31 cellular contexts compared by ENCODE assay signal in genomic region chr2:218071218-218071937, GRCh38. TPM values are rescaled to one million over a fixed set of nuclear protein-coding genes. Genes with fewer than 3 reads are reported as not detected.
"Had no signal": no experiment of that assay in that cellular context is flagged by ENCODE, and none has a peak within 500 bp of the region (broad histone marks: within the 10 kb centered on the region; RNA-seq: fewer than 3 reads in every experiment).

No MANE protein-coding gene starts in this region.

- H3K36me3 ChIP-seq: lower lobe of right lung, neutrophil, ovary, right atrium auricular region, right lobe of liver, thyroid gland, transverse colon, upper lobe of left lung, vagina had no signal

- H3K4me2 ChIP-seq: smooth muscle cell had no signal

- H3K27me3 ChIP-seq: ovary, right atrium auricular region, right lobe of liver, testis, thyroid gland, upper lobe of left lung, vagina had no signal

- H3K4me3 Mint-ChIP-seq: naive thymus-derived CD8-positive, alpha-beta T cell; nephron; neural crest cell; stimulated activated memory B cell treated with anti-CD40 and anti-IgM and Interleukin-4, amounts not matched to agents 10 μg/mL and 1 μg/mL and 100 μg/mL, for 72 hours; stimulated activated naive CD8-positive, alpha-beta T cell treated with anti-CD3 and anti-CD28 coated beads, Interleukin-15, amount 100 ng/mL, for 72 hours had no signal

- H3K4me3 ChIP-seq: lower lobe of right lung, ovary, right atrium auricular region, right lobe of liver, smooth muscle cell, testis, thyroid gland, transverse colon, upper lobe of left lung, vagina had no signal

- H3K9me3 Mint-ChIP-seq: naive thymus-derived CD8-positive, alpha-beta T cell; nephron; neural crest cell; stimulated activated memory B cell treated with anti-CD40 and anti-IgM and Interleukin-4, amounts not matched to agents 10 μg/mL and 1 μg/mL and 100 μg/mL, for 72 hours; stimulated activated naive CD8-positive, alpha-beta T cell treated with anti-CD3 and anti-CD28 coated beads, Interleukin-15, amount 100 ng/mL, for 72 hours had no signal

- H3K27ac Mint-ChIP-seq: naive thymus-derived CD8-positive, alpha-beta T cell; nephron; progenitor cell of endocrine pancreas; stimulated activated memory B cell treated with anti-CD40 and anti-IgM and Interleukin-4, amounts not matched to agents 10 μg/mL and 1 μg/mL and 100 μg/mL, for 72 hours had no signal

- H3K27ac ChIP-seq: lower lobe of right lung, neutrophil, ovary, right atrium auricular region, right lobe of liver, testis, thyroid gland, transverse colon, upper lobe of left lung, vagina had no signal

- H3K36me3 Mint-ChIP-seq: naive thymus-derived CD8-positive, alpha-beta T cell; stimulated activated memory B cell treated with anti-CD40 and anti-IgM and Interleukin-4, amounts not matched to agents 10 μg/mL and 1 μg/mL and 100 μg/mL, for 72 hours had no signal

- H3K9me3 ChIP-seq: lower lobe of right lung, neutrophil, ovary, right atrium auricular region, right lobe of liver, testis, thyroid gland, transverse colon, upper lobe of left lung, vagina had no signal

- DNase-seq: islet precursor cell; lower lobe of right lung; mammary epithelial cell; mesenchymal stem cell; naive thymus-derived CD8-positive, alpha-beta T cell; occipital lobe; ovary; right lobe of liver; stimulated activated CD4-positive, alpha-beta T cell treated with anti-CD3 and anti-CD28 coated beads, Interleukin-1b, Interleukin-23, amount 100 ng/mL, for 48 hours; stimulated activated CD4-positive, alpha-beta T cell treated with anti-CD3 and anti-CD28 coated beads, Interleukin-2, amount 100 ng/mL, for 48 hours; stimulated activated CD4-positive, alpha-beta T cell treated with anti-CD3 and anti-CD28 coated beads, Interleukin-4, amount 100 ng/mL, for 4 hours; stimulated activated CD8-positive, alpha-beta memory T cell treated with anti-CD3 and anti-CD28 coated beads, Interleukin-4, amount 100 ng/mL, for 48 hours; stimulated activated naive CD4-positive, alpha-beta T cell treated with Interleukin-2 at 50 U/mL for 16 hours; stimulated activated naive CD8-positive, alpha-beta T cell treated with anti-CD3 and anti-CD28 coated beads, Interleukin-15, amount 100 ng/mL, for 72 hours; testis; thyroid gland; transverse colon had no signal

- H3K4me1 Mint-ChIP-seq: neural crest cell had no signal

- H3K4me1 ChIP-seq: lower lobe of right lung, right atrium auricular region, testis, thyroid gland had no signal

RNA-seq across cellular contexts. Expression of gene RUFY4, which starts 2.3 kb away (rescaled TPM):
- total RNA-seq: kidney epithelial cell, lower lobe of right lung, mammary epithelial cell, neural crest cell, progenitor cell of endocrine pancreas, pulmonary artery endothelial cell, renal cortical epithelial cell, skeletal muscle tissue, smooth muscle cell, thyroid gland, urinary bladder, vagina had no signal

RNA-seq across cellular contexts. Expression of gene CXCR2, which starts 54.5 kb away (rescaled TPM):
- total RNA-seq: kidney epithelial cell; naive thymus-derived CD8-positive, alpha-beta T cell; neural crest cell; progenitor cell of endocrine pancreas; pulmonary artery endothelial cell; renal cortical epithelial cell; smooth muscle cell; transverse colon had no signal
